ENCODE assay signal across 20 cellular contexts in genomic region chr4:102530986-102531385, GRCh38.
"Had no signal": no experiment of that assay in that cellular context is flagged by ENCODE, and none has a peak within 500 bp of the region (broad histone marks: within the 10 kb centered on the region; RNA-seq: fewer than 3 reads in every experiment).

No MANE protein-coding gene starts in this region.

- DNase-seq: activated CD4-positive, alpha-beta memory T cell treated with anti-CD3 and anti-CD28 coated beads for 36 hours; activated CD4-positive, alpha-beta T cell treated with anti-CD3 and anti-CD28 coated beads for 36 hours; activated effector memory CD4-positive, alpha-beta T cell treated with Interleukin-2 at 50 U/mL for 16 hours; activated T-cell treated with anti-CD3 and anti-CD28 coated beads, Interleukin-2, amount 50 U/mL, for 1 hour; anterior cingulate cortex; caudate nucleus; colonic mucosa; erythroblast; foreskin melanocyte; glutamatergic neuron; hypothalamus; lower lobe of right lung; retina; stimulated activated CD8-positive, alpha-beta memory T cell treated with anti-CD3 and anti-CD28 coated beads, Interleukin-4, amount 100 ng/mL, for 48 hours; stimulated activated naive CD4-positive, alpha-beta T cell treated with Interleukin-2 at 50 U/mL for 16 hours; transverse colon had no signal

- ATAC-seq: activated CD4-positive, alpha-beta T cell treated with anti-CD3 and anti-CD28 coated beads for 36 hours; lower lobe of right lung had no signal

- H3K4me1 ChIP-seq: colonic mucosa had no signal

- H3K4me3 Mint-ChIP-seq: activated CD4-positive, alpha-beta memory T cell treated with anti-CD3 and anti-CD28 coated beads for 36 hours; activated CD4-positive, alpha-beta T cell treated with anti-CD3 and anti-CD28 coated beads for 36 hours; brain; mesothelial cell of epicardium had no signal

- H3K27ac Mint-ChIP-seq: activated CD4-positive, alpha-beta T cell treated with anti-CD3 and anti-CD28 coated beads for 36 hours; brain; mesothelial cell of epicardium had no signal

- H3K27me3 ChIP-seq: colonic mucosa, suprapubic skin, transverse colon, vagina had no signal

- H3K27ac ChIP-seq: colonic mucosa, lower lobe of right lung, suprapubic skin, transverse colon, vagina had no signal

- H3K36me3 ChIP-seq: colonic mucosa, suprapubic skin, vagina had no signal

- H3K4me3 ChIP-seq: colonic mucosa, lower lobe of right lung, suprapubic skin, transverse colon, vagina had no signal

- H3K9me3 ChIP-seq: colonic mucosa, lower lobe of right lung, suprapubic skin, transverse colon, vagina had no signal

- H3K9me3 Mint-ChIP-seq: activated CD4-positive, alpha-beta memory T cell treated with anti-CD3 and anti-CD28 coated beads for 36 hours; brain; mesothelial cell of epicardium had no signal

- H3K27me3 Mint-ChIP-seq: activated CD4-positive, alpha-beta memory T cell treated with anti-CD3 and anti-CD28 coated beads for 36 hours; activated CD4-positive, alpha-beta T cell treated with anti-CD3 and anti-CD28 coated beads for 36 hours had no signal
